Comparison of ENCODE assay signal across 11 cellular contexts in the genomic region with DNA sequence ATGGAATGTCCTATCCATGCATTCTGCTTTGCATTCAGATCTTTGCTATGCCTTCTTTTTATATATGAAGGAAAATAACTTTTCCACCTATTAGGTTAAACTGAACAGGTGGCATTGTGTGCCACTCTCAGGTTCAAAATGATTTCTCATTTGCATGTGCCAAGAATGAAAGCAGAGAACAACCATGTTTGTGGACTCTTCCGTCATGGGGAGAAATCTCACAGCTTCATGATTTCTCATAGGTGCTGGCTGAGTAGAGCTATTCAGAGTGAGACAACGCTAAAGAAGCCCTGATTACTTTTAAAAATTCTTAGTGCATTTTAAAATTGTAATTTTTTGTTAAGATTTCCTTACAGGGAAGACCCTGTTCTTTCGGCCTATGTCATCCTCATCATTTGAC.
"Had no signal": no experiment of that assay in that cellular context is flagged by ENCODE, and none has a peak within 500 bp of the region (broad histone marks: within the 10 kb centered on the region; RNA-seq: fewer than 3 reads in every experiment).

No MANE protein-coding gene starts in this region.

- H3K4me3 ChIP-seq: GM23248, GM23338, HAP-1 had no signal

- H3K27ac Mint-ChIP-seq: GM23338, H9, HFFc6 had no signal

- FAIRE-seq: H1, H54 had no signal

- H3K4me3 Mint-ChIP-seq: GM23338, H9, HFFc6 had no signal

- DNase-seq: GM23248, GOT3, H7, H9, HCEC 1CT, HFFc6 had no signal

- H3K9me3 Mint-ChIP-seq: GM23338, H9, HFFc6 had no signal

- H3K36me3 ChIP-seq: HAP-1 had no signal

- H3K4me1 ChIP-seq: HAP-1 had no signal

- ATAC-seq: GM23338, HCT116 had no signal

- H3K9me3 ChIP-seq: HAP-1 had no signal

- H3K27ac ChIP-seq: GM23248 had no signal
